Comparison of ENCODE assay signal across 8 cellular contexts in genomic region chr17:76811834-76812233, GRCh38. TPM values are rescaled to one million over a fixed set of nuclear protein-coding genes. Genes with fewer than 3 reads are reported as not detected.
"Had no signal": no experiment of that assay in that cellular context is flagged by ENCODE, and none has a peak within 500 bp of the region (broad histone marks: within the 10 kb centered on the region; RNA-seq: fewer than 3 reads in every experiment).

No MANE protein-coding gene starts in this region.

- DNase-seq: GDM1, GF-D8 had no signal

- H3K4me3 ChIP-seq: GM12878 had no signal

- ATAC-seq: GM12878 had no signal

- FAIRE-seq: G401.6, GM12878, GM12891, GM12892, GM18507, GM19239 had no signal

RNA-seq across cellular contexts. Expression of gene MGAT5B, which starts 56.4 kb away (rescaled TPM):
- polyA plus RNA-seq: GM12878 had no signal
